In the genomic region with DNA sequence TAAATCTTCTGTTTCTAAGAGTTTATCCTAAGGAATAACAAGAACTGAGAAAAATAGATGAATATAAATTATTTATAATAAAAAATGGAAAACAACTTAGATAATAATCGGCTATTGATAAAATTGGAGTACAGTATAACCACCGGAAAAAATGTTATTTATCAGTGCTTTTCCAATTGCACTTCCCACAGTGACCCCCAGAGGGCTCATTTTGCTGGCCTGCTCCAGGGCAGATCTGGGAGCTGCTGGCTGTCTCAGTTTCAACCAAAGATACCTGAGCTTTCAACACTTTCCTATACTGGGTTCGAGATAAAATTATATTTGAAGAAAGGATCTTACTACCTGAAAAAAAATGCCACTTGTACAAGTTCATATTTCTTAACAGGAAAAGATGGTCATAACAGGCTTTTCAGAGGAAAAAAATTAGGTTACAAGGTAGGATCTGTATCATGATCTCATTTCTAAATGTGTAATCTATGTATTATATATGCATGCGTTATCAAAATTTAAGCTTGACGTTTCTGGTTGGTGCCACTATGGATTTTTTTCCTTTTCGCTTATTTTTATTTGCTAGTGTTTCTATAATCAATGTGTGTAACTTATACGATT, we compare ENCODE assay signal across 8 cellular contexts.
DNase-seq lines count a peak whose midpoint lies in the region; ATAC-seq and TF ChIP-seq lines count a peak whose summit lies in the region.

No MANE protein-coding gene starts in this region.

- intact Hi-C loops in ascending aorta (cut with DNase I) = loop anchor here (5.0 kb wide), 1 partner anchor 714 kb away; no protein-coding TSS in a partner anchor

- H3K36me3 ChIP-seq in ascending aorta = no peaks in the 10 kb centered on the region

- peak; percentile 65 for DNase-seq in Daoy (ENCODE audit: low read depth)
- peak; percentile 58 for DNase-seq in HuH-7.5 (ENCODE audit: low spot score)
- DNase-seq in SKM-1 (lab: John Stamatoyannopoulos, UW; ENCODE audit: unreplicated experiment) = peak; percentile 10
- no peak for DNase-seq in ascending aorta (ENCODE audit: low spot score in 2 of 2)
- DNase-seq in hypothalamus (lab: John Stamatoyannopoulos, UW) = peak in 31 of 51 donors; percentile 2 to 68 (median 24)
- DNase-seq in stimulated activated CD4-positive, alpha-beta T cell treated with anti-CD3 and anti-CD28 coated beads, Interleukin-1b, Interleukin-23, amount 100 ng/mL, for 24 hours (ENCODE audit: low read depth in 4 of 4, low spot score in 1 of 4) = peak; percentile 10 to 41 (median 34)

- H3K4me1 ChIP-seq in ascending aorta = no peaks in the 10 kb centered on the region

- TF ChIP-seq CTCF in ascending aorta (IDR thresholded peaks at IDR 0.05) = peak in 2 of 3 experiments; percentile 67 to 77

- no peaks in the 10 kb centered on the region for H3K9me3 ChIP-seq in ascending aorta

- no peak overlapping the region for H3K27ac ChIP-seq in ascending aorta

- H3K4me3 ChIP-seq in ascending aorta = no peak overlapping the region

- peak; percentile 94 for ATAC-seq in GM21367 (IDR thresholded peaks at IDR 0.05; ENCODE audit: unreplicated experiment)
- ATAC-seq in GM18520 (IDR thresholded peaks at IDR 0.05; ENCODE audit: unreplicated experiment) = no peak

- H3K27me3 ChIP-seq in ascending aorta = no peaks in the 10 kb centered on the region

Comparison
In these comparisons a context has a peak if more than half of its experiments do, and no peak if none do; other contexts are left out.
1. DNase-seq: peak in Daoy (single experiment), HuH-7.5 (single experiment), SKM-1 (single experiment), hypothalamus (31 of 51) and stimulated activated CD4-positive, alpha-beta T cell treated with anti-CD3 and anti-CD28 coated beads, Interleukin-1b, Interleukin-23, amount 100 ng/mL, for 24 hours (4 of 4); none in ascending aorta (0 of 2).